ENCODE assay signal across 8 cellular contexts in the genomic region with DNA sequence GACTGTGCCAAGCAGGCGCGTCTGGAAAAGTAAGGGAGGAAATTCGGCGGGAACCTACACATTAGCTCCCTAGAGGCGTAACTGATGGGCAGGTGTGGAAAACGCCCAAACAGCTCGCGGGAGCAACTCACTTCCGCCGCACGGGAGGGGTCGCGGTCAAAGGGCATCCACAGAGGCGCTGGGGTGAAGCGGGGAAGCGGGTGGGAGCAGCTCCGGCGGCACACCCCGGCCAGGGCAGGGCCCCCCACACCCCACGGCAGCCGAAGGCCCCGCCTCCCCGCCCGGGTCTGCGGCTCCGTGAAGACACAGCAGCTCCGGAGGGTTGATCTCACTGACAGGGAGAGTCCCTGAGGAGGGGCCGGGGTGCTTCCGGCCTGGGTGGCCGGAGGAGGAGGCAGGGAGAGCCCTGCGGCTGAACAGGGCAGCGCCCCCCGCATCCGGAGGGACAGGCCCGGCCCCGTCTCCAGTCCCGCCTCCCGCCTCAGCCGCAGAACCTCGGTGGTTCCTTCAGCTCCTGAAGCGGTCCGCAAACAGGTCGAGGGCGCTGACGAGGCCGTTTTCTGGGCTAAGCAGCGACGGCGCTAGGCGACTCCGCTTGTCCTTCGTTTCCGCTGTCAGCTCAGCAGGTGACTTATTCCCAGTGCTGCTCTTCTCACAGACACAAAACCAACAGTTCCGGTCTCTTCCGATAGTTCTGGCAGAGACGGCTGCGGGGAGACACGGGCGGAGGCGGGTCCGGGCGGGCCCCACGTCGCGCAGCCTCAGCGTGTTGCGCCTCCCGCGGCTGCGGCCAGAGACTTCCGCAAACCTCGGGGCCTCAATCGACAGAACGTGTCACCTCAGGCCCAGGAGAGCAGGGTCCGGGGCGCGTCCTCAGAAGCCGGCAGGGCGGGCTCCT.
A peak's percentile ranks its signal among the peaks of the same experiment; 100 is the strongest.
DNase-seq lines count a peak whose midpoint lies in the region; ATAC-seq, FAIRE-seq and TF ChIP-seq lines count a peak whose summit lies in the region.

No MANE protein-coding gene starts in this region.

- no peaks in the 10 kb centered on the region for H3K27me3 ChIP-seq in hepatocyte
- H3K27me3 ChIP-seq in MM.1S (replicated peaks; ENCODE audit: insufficient read depth, low read length), result peaks cover 92% of the 10 kb centered on the region

- peak overlapping the region; percentile 70 for H3K27ac Mint-ChIP-seq in activated T-cell treated with anti-CD3 and anti-CD28 coated beads, Interleukin-2, amount 50 U/mL, for 72 hours

- H3K9me3 ChIP-seq in hepatocyte (ENCODE audit: low read depth), result no peaks in the 10 kb centered on the region
- H3K9me3 ChIP-seq in MM.1S (replicated peaks; ENCODE audit: insufficient read depth, low read length), result no peaks in the 10 kb centered on the region

- DNase-seq in GM18507 (ENCODE audit: extremely low spot score, insufficient read length, low read depth), result peak; percentile 9
- peak; percentile 76 for DNase-seq in KBM-7
- DNase-seq in activated T-cell treated with anti-CD3 and anti-CD28 coated beads, Interleukin-2, amount 50 U/mL, for 72 hours, result peak; percentile 75 to 77
- peak; percentile 34 for DNase-seq in hepatocyte (ENCODE audit: low spot score)
- DNase-seq in stimulated activated CD4-positive, alpha-beta T cell treated with anti-CD3 and anti-CD28 coated beads, Interleukin-4, amount 100 ng/mL, for 24 hours, result peak; percentile 57
- DNase-seq in G401 (ENCODE audit: low spot score), result no peak
- no peak for DNase-seq in MM.1S

- no peak overlapping the region for H3K9ac ChIP-seq in MM.1S (ENCODE audit: low read length)

- ATAC-seq in activated T-cell treated with anti-CD3 and anti-CD28 coated beads, Interleukin-2, amount 50 U/mL, for 72 hours (replicated peaks in 1 of 2), result peak; percentile 85 to 86
- ATAC-seq in GM21529 (IDR thresholded peaks at IDR 0.05; ENCODE audit: unreplicated experiment), result no peak

- H2AFZ ChIP-seq in hepatocyte (peak overlapping the region; percentile 78), MM.1S (ENCODE audit: low read length) (no peak overlapping the region)

- no peaks in the 10 kb centered on the region for H3K9me3 Mint-ChIP-seq in activated T-cell treated with anti-CD3 and anti-CD28 coated beads, Interleukin-2, amount 50 U/mL, for 72 hours

- H3K4me1 ChIP-seq in hepatocyte (ENCODE audit: insufficient read depth) (no peaks in the 10 kb centered on the region), MM.1S (ENCODE audit: low read length) (no peaks in the 10 kb centered on the region)

- H3F3A ChIP-seq in MM.1S (ENCODE audit: insufficient read depth, low read length), result no peaks in the 10 kb centered on the region

- in situ Hi-C loops in KBM-7 (cut with MboI; ENCODE audit: low pct_unique_long_range_greater_than_20kb, low sequenced_read_pairs) (no loop called here), G401 (cut with HindIII; ENCODE audit: low sequenced_read_pairs) (no loop called here)

- H3K4me1 Mint-ChIP-seq in activated T-cell treated with anti-CD3 and anti-CD28 coated beads, Interleukin-2, amount 50 U/mL, for 72 hours (ENCODE audit: low read depth), result peaks cover 17% of the 10 kb centered on the region

- H3K4me2 ChIP-seq in hepatocyte (peak overlapping the region; percentile 75), MM.1S (ENCODE audit: low read depth, low read length) (no peak overlapping the region)

- H3K4me3 ChIP-seq in hepatocyte (peak overlapping the region; percentile 19), MM.1S (ENCODE audit: low read length) (no peak overlapping the region)

- no peak for TF ChIP-seq CTCF in hepatocyte (IDR thresholded peaks at IDR 0.05; ENCODE audit: poor library complexity)
- TF ChIP-seq CTCF in MM.1S (IDR thresholded peaks at IDR 0.05; ENCODE audit: low read length), result no peak

- H3K36me3 ChIP-seq in hepatocyte (replicated peaks; ENCODE audit: insufficient read depth, low read depth) (no peaks in the 10 kb centered on the region), MM.1S (replicated peaks; ENCODE audit: insufficient read depth, low read length) (no peaks in the 10 kb centered on the region)

- no peaks in the 10 kb centered on the region for H3K27me3 Mint-ChIP-seq in activated T-cell treated with anti-CD3 and anti-CD28 coated beads, Interleukin-2, amount 50 U/mL, for 72 hours (ENCODE audit: low read depth)

- 53% methylated on average over 51 of the region's 79 CpGs for WGBS in hepatocyte (ENCODE audit: low lambda C conversion rate, missing lambda C conversion rate)

- peak; percentile 42 for FAIRE-seq in GM18507 (lab: Jason Lieb, UNC)

- H3K4me3 Mint-ChIP-seq in activated T-cell treated with anti-CD3 and anti-CD28 coated beads, Interleukin-2, amount 50 U/mL, for 72 hours, result peak overlapping the region; percentile 89 to 92

- H3K9me2 ChIP-seq in hepatocyte (replicated peaks; ENCODE audit: insufficient read depth), result no peaks in the 10 kb centered on the region
- H3K9me2 ChIP-seq in MM.1S (replicated peaks; ENCODE audit: insufficient read depth, low read length), result no peaks in the 10 kb centered on the region

- no peaks in the 10 kb centered on the region for H3K36me3 Mint-ChIP-seq in activated T-cell treated with anti-CD3 and anti-CD28 coated beads, Interleukin-2, amount 50 U/mL, for 72 hours (ENCODE audit: insufficient read depth in 2 of 2)

- H4K20me1 ChIP-seq in hepatocyte (ENCODE audit: insufficient read depth, poor library complexity, severe bottlenecking) (no peaks in the 10 kb centered on the region), MM.1S (ENCODE audit: insufficient read depth, low read length) (no peaks in the 10 kb centered on the region)

- no peaks in the 10 kb centered on the region for H3K79me2 ChIP-seq in hepatocyte
- no peaks in the 10 kb centered on the region for H3K79me2 ChIP-seq in MM.1S (ENCODE audit: low read length)

- H3K27ac ChIP-seq in hepatocyte (no peak overlapping the region), MM.1S (ENCODE audit: low read length) (no peak overlapping the region)

Comparison
In these comparisons a context has a peak if more than half of its experiments do, and no peak if none do; other contexts are left out.
1. DNase-seq: peak in GM18507 (single experiment), KBM-7 (single experiment), activated T-cell treated with anti-CD3 and anti-CD28 coated beads, Interleukin-2, amount 50 U/mL, for 72 hours (2 of 2), hepatocyte (single experiment) and stimulated activated CD4-positive, alpha-beta T cell treated with anti-CD3 and anti-CD28 coated beads, Interleukin-4, amount 100 ng/mL, for 24 hours (single experiment); none in G401 (single experiment) and MM.1S (single experiment).